ENCODE assay signal across 8 cellular contexts in genomic region chr9:93453047-93453914, GRCh38. TPM values are rescaled to one million over a fixed set of nuclear protein-coding genes. Genes with fewer than 3 reads are reported as not detected.
DNase-seq lines count a peak whose midpoint lies in the region; ATAC-seq and TF ChIP-seq lines count a peak whose summit lies in the region.

Gene FAM120AOS, minus strand, starts transcription at chr9:93453581. Its CDS starts 872 bp downstream, at chr9:93452709.

- H3K36me3 Mint-ChIP-seq in central memory CD8-positive, alpha-beta T cell (ENCODE audit: insufficient read depth): peaks cover 24% of the 10 kb centered on the region

- H3K27ac Mint-ChIP-seq in central memory CD8-positive, alpha-beta T cell (ENCODE audit: low read depth): peak within 1 kb of the TSS; percentile 86

- H3K9me3 Mint-ChIP-seq in central memory CD8-positive, alpha-beta T cell: no peaks in the 10 kb centered on the region

- CTCF ChIA-PET in AG04450 (lab: Charles Lee): interaction anchor here (0.8 to 3.5 kb wide), 3 partner anchors 16 to 450 kb away, joined by 4 to 63 read pairs (median 5); no protein-coding TSS in a partner anchor

- peaks cover 59% of the 10 kb centered on the region for H3K4me1 Mint-ChIP-seq in central memory CD8-positive, alpha-beta T cell

- no peaks in the 10 kb centered on the region for H3K27me3 Mint-ChIP-seq in central memory CD8-positive, alpha-beta T cell

- H3K4me3 ChIP-seq in AG04450 (ENCODE audit: low read depth, low read length): peak within 1 kb of the TSS; percentile 84

- peak within 1 kb of the TSS; percentile 90 for H3K4me3 Mint-ChIP-seq in central memory CD8-positive, alpha-beta T cell

- no peak for TF ChIP-seq CTCF in AG04450 (IDR thresholded peaks at IDR 0.05; ENCODE audit: low read depth, low read length)

- DNase-seq in AG04450 (ENCODE audit: low read depth, low spot score) (peak; percentile 91), NCI-H345 (lab: John Stamatoyannopoulos, UW) (peak; percentile 90), iris pigment epithelial cell (ENCODE audit: low read depth) (peak; percentile 98)
- peak; percentile 73 for DNase-seq in activated CD4-positive, CD25-positive, alpha-beta regulatory T cell treated with anti-CD3 and anti-CD28 coated beads, Interleukin-2, amount 50 U/mL, for 16 hours (ENCODE audit: low read depth, low spot score)
- DNase-seq in central memory CD8-positive, alpha-beta T cell (ENCODE audit: low spot score in 2 of 2): peak; percentile 68 to 69
- peak; percentile 73 to 83 for DNase-seq in stimulated activated CD4-positive, alpha-beta T cell treated with anti-CD3 and anti-CD28 coated beads, Interleukin-12 subunit alpha, Interleukin-12 subunit beta, amount 100 ng/mL, for 24 hours (ENCODE audit: low read depth in 2 of 2)

- no peaks in the 10 kb centered on the region; the same call in 1 of the 2 replicates for H3K9me3 ChIP-seq in AG04450 (ENCODE audit: control insufficient read depth, insufficient read depth, low read length)

- peak; percentile 71 for ATAC-seq in GM18909 (IDR thresholded peaks at IDR 0.05; ENCODE audit: poor library complexity, unreplicated experiment)
- peak; percentile 58 for ATAC-seq in HG03175 (IDR thresholded peaks at IDR 0.05; ENCODE audit: unreplicated experiment)
- peak; percentile 68 for ATAC-seq in central memory CD8-positive, alpha-beta T cell (replicated peaks; ENCODE audit: extremely low read depth, poor library complexity, severe bottlenecking)

- POLR2A ChIA-PET in AG04450 (lab: Yijun Ruan, JAX): interaction anchor here (1.2 to 1.6 kb wide), 3 partner anchors 10 to 113 kb away, joined by 3 to 11 read pairs (median 8); no protein-coding TSS in a partner anchor

- H3K27me3 ChIP-seq in AG04450 (ENCODE audit: control insufficient read depth, insufficient read depth, low read length): no peaks in the 10 kb centered on the region

- peak within 1 kb of the TSS; percentile 61 for H3K27ac ChIP-seq in AG04450 (ENCODE audit: low read depth, low read length)

RNA-seq across cellular contexts. Expression of gene FAM120AOS, which starts in this region (rescaled TPM):
- polyA plus RNA-seq in AG04450 (2011; rRNA removed): 36.1 and 42.9 TPM in 2 replicates
- 16.0 and 19.3 TPM in 2 replicates for polyA minus RNA-seq in AG04450 (2011; rRNA and poly(A)+ RNA removed)

Comparison
In these comparisons a context has a peak if more than half of its experiments do, and no peak if none do; other contexts are left out.
1. Peak in every context shown above with its lines: DNase-seq, ATAC-seq, H3K4me3 ChIP-seq and H3K27ac ChIP-seq.